In the genomic region with DNA sequence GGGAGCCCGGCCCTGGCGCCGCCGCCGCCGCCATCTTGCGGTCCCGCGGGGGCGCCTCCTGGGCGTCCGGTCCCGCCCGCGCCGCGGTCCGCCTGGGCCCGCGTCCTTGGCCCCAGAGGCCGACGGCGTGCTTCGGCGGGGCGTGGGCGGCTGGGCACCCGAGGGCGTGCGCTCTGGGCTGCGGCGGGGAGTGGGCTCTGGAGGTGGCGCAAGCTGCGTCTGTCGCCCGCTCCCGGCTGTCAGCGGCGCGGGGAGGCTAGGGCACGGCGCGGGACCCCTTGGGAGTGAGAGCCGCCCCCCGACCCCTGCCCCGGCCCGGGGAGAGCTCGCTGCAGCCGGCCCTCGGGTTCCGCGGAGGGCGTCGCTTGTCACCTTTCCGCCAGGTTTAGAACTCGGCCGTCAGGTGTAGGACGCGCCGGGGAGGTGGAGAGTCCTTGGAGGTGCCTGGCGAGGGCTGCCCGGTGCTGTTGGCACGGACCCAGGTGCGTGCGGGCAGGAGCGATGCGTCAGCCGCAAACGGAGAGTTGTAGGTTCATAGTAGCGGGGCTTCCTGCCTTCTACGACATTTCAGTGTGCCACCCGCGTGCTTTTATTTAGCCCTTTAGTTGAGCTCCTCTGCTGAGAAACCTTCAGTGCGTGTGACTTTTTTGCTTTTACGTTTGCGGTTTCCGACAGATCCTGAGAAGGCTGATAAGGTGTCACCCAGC, we compare ENCODE assay signal across 8 cellular contexts. TPM values are rescaled to one million over a fixed set of nuclear protein-coding genes. Genes with fewer than 3 reads are reported as not detected.
DNase-seq lines count a peak whose midpoint lies in the region; ATAC-seq lines count a peak whose summit lies in the region.

No MANE protein-coding gene starts in this region.

- H3K4ac ChIP-seq in mesendoderm (ENCODE audit: low read depth, low read length) = peak overlapping the region; percentile 84

- H4K8ac ChIP-seq in mesendoderm (ENCODE audit: low read depth, low read length) = peak overlapping the region; percentile 31

- peak overlapping the region; percentile 51 for H2BK120ac ChIP-seq in mesendoderm (ENCODE audit: low read depth, low read length)

- peak; percentile 21 for DNase-seq in NK-92 treated with Interleukin-12 subunit alpha and Interleukin-12 subunit beta, amount 100 ng/mL, for 24 hours (lab: John Stamatoyannopoulos, UW)
- no peak for DNase-seq in NK-92 (lab: John Stamatoyannopoulos, UW; ENCODE audit: unreplicated experiment)
- DNase-seq in NCI-H510A treated with DMSO at 0.1 percent for 48 hours (lab: John Stamatoyannopoulos, UW) = peak; percentile 21
- peak; percentile 78 for DNase-seq in activated CD4-positive, alpha-beta memory T cell treated with anti-CD3 and anti-CD28 coated beads, Interleukin-2, amount 10 ng/mL, durations not matched to agents 7 days and 5 days
- DNase-seq in effector CD4-positive, alpha-beta T cell = peak; percentile 72
- DNase-seq in mesendoderm = peak; percentile 68
- DNase-seq in stimulated activated CD8-positive, alpha-beta memory T cell treated with anti-CD3 and anti-CD28 coated beads, Interleukin-15, amount 100 ng/mL, for 4 hours (ENCODE audit: low read depth in 2 of 2) = peak; percentile 62 to 67

- H3K4me3 Mint-ChIP-seq in activated CD4-positive, alpha-beta memory T cell treated with anti-CD3 and anti-CD28 coated beads, Interleukin-2, amount 10 ng/mL, durations not matched to agents 7 days and 5 days = peak overlapping the region; percentile 79

- H3K27me3 ChIP-seq in mesendoderm (ENCODE audit: insufficient read depth, low read length, poor library complexity) = no peaks in the 10 kb centered on the region

- peak overlapping the region; percentile 70 for H3K4me2 ChIP-seq in mesendoderm (ENCODE audit: low read length)

- H2AK5ac ChIP-seq in mesendoderm (ENCODE audit: low read length) = no peak overlapping the region

- H3K27me3 Mint-ChIP-seq in activated CD4-positive, alpha-beta memory T cell treated with anti-CD3 and anti-CD28 coated beads, Interleukin-2, amount 10 ng/mL, durations not matched to agents 7 days and 5 days = peaks cover 6% of the 10 kb centered on the region

- no peaks in the 10 kb centered on the region for H3K4me1 ChIP-seq in mesendoderm (ENCODE audit: control insufficient read depth, low read depth, low read length)

- CTCF ChIA-PET in activated CD4-positive, alpha-beta memory T cell treated with anti-CD3 and anti-CD28 coated beads, Interleukin-2, amount 10 ng/mL, durations not matched to agents 7 days and 5 days (lab: Charles Lee) = interaction anchor here (0.8 to 1.7 kb wide), 4 partner anchors 9 to 299 kb away, joined by 3 to 5 read pairs (median 4); no protein-coding TSS in a partner anchor

- H2BK5ac ChIP-seq in mesendoderm (ENCODE audit: low read length) = no peak overlapping the region

- peak overlapping the region; percentile 59 for H3K23ac ChIP-seq in mesendoderm (ENCODE audit: low read length)

- H3K79me2 ChIP-seq in mesendoderm (ENCODE audit: control insufficient read depth, insufficient read depth, low read length) = peaks cover 49% of the 10 kb centered on the region

- no peak overlapping the region for H4K5ac ChIP-seq in mesendoderm (ENCODE audit: low read length)

- H3K9me3 Mint-ChIP-seq in activated CD4-positive, alpha-beta memory T cell treated with anti-CD3 and anti-CD28 coated beads, Interleukin-2, amount 10 ng/mL, durations not matched to agents 7 days and 5 days = no peaks in the 10 kb centered on the region

- H3K36me3 ChIP-seq in mesendoderm (ENCODE audit: control insufficient read depth, insufficient read depth, low read length) = no peaks in the 10 kb centered on the region

- WGBS in mesendoderm (ENCODE audit: extremely low coverage, insufficient coverage, low lambda C conversion rate) = no CpG with 5 or more reads among the region's 77 CpGs

- H3K4me3 ChIP-seq in mesendoderm (ENCODE audit: low read length) = peak overlapping the region; percentile 88

- H3K4me1 Mint-ChIP-seq in activated CD4-positive, alpha-beta memory T cell treated with anti-CD3 and anti-CD28 coated beads, Interleukin-2, amount 10 ng/mL, durations not matched to agents 7 days and 5 days = peaks cover 28% of the 10 kb centered on the region

- H3K9ac ChIP-seq in mesendoderm (ENCODE audit: low read length) = peak overlapping the region; percentile 89

- H3K27ac ChIP-seq in mesendoderm (ENCODE audit: low read depth, low read length) = peak overlapping the region; percentile 77

- H2BK15ac ChIP-seq in mesendoderm (replicated peaks; ENCODE audit: low read depth) = no peak overlapping the region

- POLR2A ChIA-PET in activated CD4-positive, alpha-beta memory T cell treated with anti-CD3 and anti-CD28 coated beads, Interleukin-2, amount 10 ng/mL, durations not matched to agents 7 days and 5 days (lab: Charles Lee) = interaction anchor here (0.8 to 2.6 kb wide), 25 partner anchors 9 to 1936 kb away, joined by 3 to 15 read pairs (median 4); partner anchors contain the start of genes ANKRD12 and TWSG1

- ATAC-seq in HG03039 (IDR thresholded peaks at IDR 0.05; ENCODE audit: unreplicated experiment) = peak; percentile 32

- H3K18ac ChIP-seq in mesendoderm (ENCODE audit: low read length) = peak overlapping the region; percentile 54

- H3K79me1 ChIP-seq in mesendoderm (ENCODE audit: low read length) = no peaks in the 10 kb centered on the region

- H3K56ac ChIP-seq in mesendoderm (ENCODE audit: low read length) = peak overlapping the region; percentile 93

- H3K27ac Mint-ChIP-seq in activated CD4-positive, alpha-beta memory T cell treated with anti-CD3 and anti-CD28 coated beads, Interleukin-2, amount 10 ng/mL, durations not matched to agents 7 days and 5 days = peak overlapping the region; percentile 90

- no peaks in the 10 kb centered on the region for H3K36me3 Mint-ChIP-seq in activated CD4-positive, alpha-beta memory T cell treated with anti-CD3 and anti-CD28 coated beads, Interleukin-2, amount 10 ng/mL, durations not matched to agents 7 days and 5 days (ENCODE audit: low read depth)

RNA-seq across cellular contexts. Expression of gene VAPA, which starts 0.9 kb away (rescaled TPM):
- total RNA-seq in activated CD4-positive, alpha-beta memory T cell treated with anti-CD3 and anti-CD28 coated beads, Interleukin-2, amount 10 ng/mL, durations not matched to agents 7 days and 5 days = 100 to 1,000 TPM; 132 to 142 TPM
- polyA plus RNA-seq in mesendoderm (2013, experiment 1 of 2) = 128 TPM
- polyA plus RNA-seq in mesendoderm (2013, experiment 2 of 2) = 129 TPM

RNA-seq across cellular contexts. Expression of gene TXNDC2, which starts 29.0 kb away (rescaled TPM):
- under 1 TPM in 1 of 2 experiments, not detected in 1; 0.30 TPM for total RNA-seq in activated CD4-positive, alpha-beta memory T cell treated with anti-CD3 and anti-CD28 coated beads, Interleukin-2, amount 10 ng/mL, durations not matched to agents 7 days and 5 days
- polyA plus RNA-seq in mesendoderm (2013, experiment 1 of 2) = 0.11 TPM
- 0.32 TPM for polyA plus RNA-seq in mesendoderm (2013, experiment 2 of 2)
